ENCODE assay signal across 9 cellular contexts in the genomic region with DNA sequence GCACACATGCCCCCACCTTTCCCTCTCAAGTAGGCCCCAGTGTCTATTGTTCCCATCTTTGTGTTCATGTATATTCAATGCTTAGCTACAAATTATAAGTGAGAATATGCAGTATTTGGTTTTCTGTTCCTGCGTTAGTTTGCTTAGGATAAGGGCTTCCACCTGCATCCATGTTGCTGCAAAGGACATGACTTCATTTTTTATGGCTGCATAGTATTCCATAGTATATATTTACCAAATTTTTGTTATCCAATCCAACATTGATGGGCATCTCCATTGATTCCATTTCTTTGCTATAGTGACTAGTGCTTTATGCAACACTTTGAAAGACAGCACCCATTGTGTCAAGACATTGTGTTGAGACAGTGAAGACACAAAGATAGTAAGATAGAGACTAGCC. TPM values are rescaled to one million over a fixed set of nuclear protein-coding genes. Genes with fewer than 3 reads are reported as not detected.
"Had no signal": no experiment of that assay in that cellular context is flagged by ENCODE, and none has a peak within 500 bp of the region (broad histone marks: within the 10 kb centered on the region; RNA-seq: fewer than 3 reads in every experiment).

No MANE protein-coding gene starts in this region.

- ATAC-seq: GM12878 had no signal

- H3K4me3 ChIP-seq: GM12878 had no signal

- DNase-seq: GDM1, GF-D8 had no signal

- FAIRE-seq: G401.6, GM12878, GM12891, GM12892, GM18507, GM19239 had no signal

RNA-seq across cellular contexts. Expression of a gene that starts 19.0 kb away (rescaled TPM):
- total RNA-seq: G401 had no signal
